Comparison of ENCODE assay signal across 9 cellular contexts in the genomic region with DNA sequence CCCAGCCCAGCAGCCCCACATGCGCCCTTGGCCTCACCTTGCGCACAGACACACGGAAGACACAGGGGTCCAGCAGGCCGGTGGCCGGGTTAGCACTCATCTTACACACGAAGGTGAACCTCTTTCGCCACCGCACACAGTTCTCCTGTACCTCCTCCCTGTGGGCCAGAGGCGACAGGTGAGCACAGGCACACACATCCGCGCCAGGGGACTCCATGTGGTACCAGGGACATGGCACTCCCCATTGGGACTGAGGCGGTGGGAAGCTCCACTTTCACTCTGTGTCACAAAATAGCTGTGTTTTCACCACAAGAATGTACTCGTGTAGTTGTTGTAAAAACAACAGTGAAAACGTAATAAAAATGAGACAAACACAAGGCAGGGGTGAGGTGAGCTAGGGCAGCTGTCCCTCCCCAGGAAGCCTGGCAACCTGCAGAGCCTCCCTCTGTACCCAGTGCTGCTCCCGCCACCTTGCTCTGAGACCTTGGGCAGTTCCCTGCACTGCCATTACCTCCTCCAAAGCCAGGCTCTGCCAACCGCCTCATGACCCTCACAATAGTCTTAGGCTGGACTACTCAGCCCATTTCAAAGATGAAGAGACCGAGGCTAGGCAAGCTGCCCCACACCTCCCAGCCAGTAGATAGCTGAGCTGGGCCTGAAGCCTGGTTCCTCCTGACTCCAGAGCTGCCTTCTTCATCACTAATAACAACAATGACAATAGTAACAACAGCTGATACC. TPM values are rescaled to one million over a fixed set of nuclear protein-coding genes. Genes with fewer than 3 reads are reported as not detected.
DNase-seq lines count a peak whose midpoint lies in the region; TF ChIP-seq lines count a peak whose summit lies in the region.
"Had no signal": no experiment of that assay in that cellular context is flagged by ENCODE, and none has a peak within 500 bp of the region (broad histone marks: within the 10 kb centered on the region; RNA-seq: fewer than 3 reads in every experiment).

No MANE protein-coding gene starts in this region.

- intact Hi-C loops in cardiac septum (cut with DNase I), result no loop called here

- H3K9me3 ChIP-seq in right atrium auricular region, result no peaks in the 10 kb centered on the region
- H3K9me3 ChIP-seq in effector memory CD4-positive, alpha-beta T cell (ENCODE audit: control insufficient read depth, low read length), result no peaks in the 10 kb centered on the region
- no peaks in the 10 kb centered on the region for H3K9me3 ChIP-seq in tibial nerve
- H3K9me3 ChIP-seq: BLaER1 had no signal

- peaks cover 36% of the 10 kb centered on the region for H3K4me1 Mint-ChIP-seq in osteocyte (ENCODE audit: unreplicated experiment)

- 73 to 85% methylated on average over 17 of the region's 17 CpGs for WGBS in tibial nerve, 2 donors

- H3K27me3 Mint-ChIP-seq in osteocyte (ENCODE audit: unreplicated experiment), result no peaks in the 10 kb centered on the region
- H3K27me3 Mint-ChIP-seq: type B pancreatic cell had no signal

- DNase-seq in right atrium auricular region (ENCODE audit: low spot score) (no peak), cardiac septum (ENCODE audit: low spot score) (no peak), tibial nerve (ENCODE audit: low spot score in 2 of 2) (no peak), osteocyte (ENCODE audit: extremely low spot score, unreplicated experiment) (no peak), NOMO-1 (lab: John Stamatoyannopoulos, UW; ENCODE audit: unreplicated experiment in 2 of 2) (no peak)
- DNase-seq in effector memory CD4-positive, alpha-beta T cell, result no peak
- DNase-seq: NCI-H226 had no signal

- TF ChIP-seq POLR2A in tibial nerve (IDR thresholded peaks at IDR 0.05), result no peak

- H3K36me3 ChIP-seq in right atrium auricular region (no peaks in the 10 kb centered on the region), tibial nerve (no peaks in the 10 kb centered on the region)
- peaks cover 23% of the 10 kb centered on the region for H3K36me3 ChIP-seq in effector memory CD4-positive, alpha-beta T cell (ENCODE audit: control insufficient read depth, insufficient read depth, low read length)
- H3K36me3 ChIP-seq: BLaER1 had no signal

- no peaks in the 10 kb centered on the region for H3K9me3 Mint-ChIP-seq in osteocyte (ENCODE audit: unreplicated experiment)
- H3K9me3 Mint-ChIP-seq: type B pancreatic cell had no signal

- peaks cover 0 to 51% of the 10 kb centered on the region in 2 donors for H3K4me1 ChIP-seq in right atrium auricular region
- peaks cover 66% of the 10 kb centered on the region for H3K4me1 ChIP-seq in effector memory CD4-positive, alpha-beta T cell (ENCODE audit: control insufficient read depth, insufficient read depth, low read length, poor library complexity, severe bottlenecking)
- H3K4me1 ChIP-seq in tibial nerve, result peaks cover 0 to 87% (median 67%) of the 10 kb centered on the region in 4 donors

- H3K4me3 ChIP-seq in right atrium auricular region, result no peak overlapping the region
- no peak overlapping the region for H3K4me3 ChIP-seq in effector memory CD4-positive, alpha-beta T cell (ENCODE audit: insufficient read depth, low read depth, low read length, poor library complexity, severe bottlenecking)
- H3K4me3 ChIP-seq in tibial nerve, result no peak overlapping the region
- H3K4me3 ChIP-seq: BLaER1 had no signal

- H3K27ac Mint-ChIP-seq in osteocyte (ENCODE audit: unreplicated experiment), result no peak overlapping the region
- H3K27ac Mint-ChIP-seq: type B pancreatic cell had no signal

- TF ChIP-seq CTCF in right atrium auricular region (IDR thresholded peaks at IDR 0.05), result no peak
- TF ChIP-seq CTCF in tibial nerve (IDR thresholded peaks at IDR 0.05), result no peak
- TF ChIP-seq CTCF in osteocyte (IDR thresholded peaks at IDR 0.05), result no peak

- peaks cover 5% of the 10 kb centered on the region for H3K36me3 Mint-ChIP-seq in osteocyte (ENCODE audit: unreplicated experiment)

- H3K27ac ChIP-seq in right atrium auricular region (peak overlapping the region; percentile 76 to 86), tibial nerve (peak overlapping the region; percentile 74 to 99 (median 90))
- peak overlapping the region; percentile 65 for H3K27ac ChIP-seq in effector memory CD4-positive, alpha-beta T cell (ENCODE audit: insufficient read depth, low read length, poor library complexity, severe bottlenecking)
- H3K27ac ChIP-seq: BLaER1 had no signal

- no peak overlapping the region for H3K4me3 Mint-ChIP-seq in osteocyte (ENCODE audit: unreplicated experiment)
- H3K4me3 Mint-ChIP-seq: type B pancreatic cell had no signal

- TF ChIP-seq EP300 in tibial nerve (IDR thresholded peaks at IDR 0.05), result no peak

- H3K27me3 ChIP-seq in right atrium auricular region, result no peaks in the 10 kb centered on the region
- H3K27me3 ChIP-seq in effector memory CD4-positive, alpha-beta T cell (replicated peaks; ENCODE audit: control insufficient read depth, insufficient read depth, low read length, poor library complexity, severe bottlenecking), result no peaks in the 10 kb centered on the region
- H3K27me3 ChIP-seq in tibial nerve, result no peaks in the 10 kb centered on the region
- H3K27me3 ChIP-seq: BLaER1 had no signal

RNA-seq across cellular contexts. Expression of gene DPM2, which starts 16.3 kb away (rescaled TPM):
- total RNA-seq in right atrium auricular region, result 10 to 100 TPM in 1 of 2 donors, 1 to 10 TPM in 1; 4.7 to 11.4 TPM
- 14.9 TPM for total RNA-seq in cardiac septum
- total RNA-seq in tibial nerve, result 10 to 100 TPM in 3 of 4 donors, 1 to 10 TPM in 1; 9.0 to 21.9 (median 14.7) TPM
- 29.2 and 31.6 TPM in 2 replicates for total RNA-seq in osteocyte

RNA-seq across cellular contexts. Expression of gene PIP5KL1, which starts 23.4 kb away (rescaled TPM):
- under 1 TPM in 1 of 2 donors, not detected in 1; 0.20 TPM for total RNA-seq in right atrium auricular region
- total RNA-seq in cardiac septum, result 0.57 TPM
- under 1 TPM in 1 of 4 donors, not detected in 3; 0.59 TPM for total RNA-seq in tibial nerve
- total RNA-seq in osteocyte, result 2.6 and 2.9 TPM in 2 replicates

RNA-seq across cellular contexts. Expression of gene EEIG1, which starts 26.9 kb away (rescaled TPM):
- total RNA-seq in right atrium auricular region (10 to 100 TPM in 1 of 2 donors, 1 to 10 TPM in 1; 8.3 to 11.6 TPM), cardiac septum (24.1 TPM), tibial nerve (10 to 100 TPM; 33.9 to 53.8 (median 50.2) TPM), osteocyte (39.4 and 41.4 TPM in 2 replicates)

RNA-seq across cellular contexts. Expression of gene ST6GALNAC4, which starts 37.1 kb away (rescaled TPM):
- total RNA-seq in right atrium auricular region (10 to 100 TPM; 31.7 to 59.0 TPM), cardiac septum (48.1 TPM), tibial nerve (10 to 100 TPM; 23.9 to 70.5 (median 37.0) TPM), osteocyte (21.4 and 25.1 TPM in 2 replicates)

RNA-seq across cellular contexts. Expression of gene ST6GALNAC6, which starts 54.5 kb away (rescaled TPM):
- 100 to 1,000 TPM in 1 of 2 donors, 10 to 100 TPM in 1; 68.2 to 106 TPM for total RNA-seq in right atrium auricular region
- 49.4 TPM for total RNA-seq in cardiac septum
- total RNA-seq in tibial nerve, result 100 to 1,000 TPM; 108 to 193 (median 172) TPM
- total RNA-seq in osteocyte, result 73.4 and 77.0 TPM in 2 replicates
